15 cellular contexts compared by ENCODE assay signal in genomic region chr5:120405291-120405864, GRCh38. TPM values are rescaled to one million over a fixed set of nuclear protein-coding genes. Genes with fewer than 3 reads are reported as not detected.
DNase-seq lines count a peak whose midpoint lies in the region; ATAC-seq and TF ChIP-seq lines count a peak whose summit lies in the region.
"Had no signal": no experiment of that assay in that cellular context is flagged by ENCODE, and none has a peak within 500 bp of the region (broad histone marks: within the 10 kb centered on the region; RNA-seq: fewer than 3 reads in every experiment).

No MANE protein-coding gene starts in this region.

- TF ChIP-seq CTCF in A673 (conservative IDR thresholded peaks at IDR 0.05; ENCODE audit: low read depth, low read length) (no peak), HFF-Myc (IDR thresholded peaks at IDR 0.05; ENCODE audit: low read depth, low read length, missing control alignments) (no peak), RWPE1 (conservative IDR thresholded peaks at IDR 0.05; ENCODE audit: low read depth) (no peak), foreskin fibroblast (IDR thresholded peaks at IDR 0.05; ENCODE audit: low read depth, low read length) (no peak), WTC11 (IDR thresholded peaks at IDR 0.05) (no peak)

- peaks cover 43% of the 10 kb centered on the region for H3K9me3 Mint-ChIP-seq in WTC11

- H3K27ac ChIP-seq in A673 (ENCODE audit: low read depth, low read length, poor library complexity, severe bottlenecking) (peak overlapping the region; percentile 68), RWPE1 (no peak overlapping the region)
- H3K27ac ChIP-seq: BLaER1, coronary artery had no signal

- intact Hi-C loops in A673 (cut with micrococcal nuclease; ENCODE audit: unreplicated experiment), result no loop called here

- ATAC-seq in WTC11 (no peak), HG03196 (IDR thresholded peaks at IDR 0.05; ENCODE audit: unreplicated experiment) (no peak)
- ATAC-seq: activated CD8-positive, alpha-beta memory T cell treated with anti-CD3 and anti-CD28 coated beads, Interleukin-2, amount 10 ng/mL, durations not matched to agents 7 days and 5 days had no signal

- no peak overlapping the region for H3K27ac Mint-ChIP-seq in WTC11
- H3K27ac Mint-ChIP-seq: activated CD8-positive, alpha-beta memory T cell treated with anti-CD3 and anti-CD28 coated beads, Interleukin-2, amount 10 ng/mL, durations not matched to agents 7 days and 5 days; IgD-negative memory B cell had no signal

- H3K36me3 Mint-ChIP-seq in WTC11, result peaks cover 21% of the 10 kb centered on the region
- H3K36me3 Mint-ChIP-seq: activated CD8-positive, alpha-beta memory T cell treated with anti-CD3 and anti-CD28 coated beads, Interleukin-2, amount 10 ng/mL, durations not matched to agents 7 days and 5 days; IgD-negative memory B cell had no signal

- DNase-seq in A673 (ENCODE audit: low spot score) (peak; percentile 78), HFF-Myc (ENCODE audit: extremely low read depth, low read depth) (peak; percentile 58), RWPE1 (ENCODE audit: low spot score) (peak; percentile 55), foreskin fibroblast (peak; percentile 82 to 89), COLO668 (lab: John Stamatoyannopoulos, UW; ENCODE audit: unreplicated experiment) (no peak), WTC11 (ENCODE audit: low spot score) (no peak), NCI-H146 treated with DMSO at 0.1 percent for 48 hours (lab: John Stamatoyannopoulos, UW; ENCODE audit: unreplicated experiment) (no peak)
- DNase-seq: activated CD8-positive, alpha-beta memory T cell treated with anti-CD3 and anti-CD28 coated beads, Interleukin-2, amount 10 ng/mL, durations not matched to agents 7 days and 5 days; sigmoid colon; stimulated activated naive CD4-positive, alpha-beta T cell treated with Interleukin-2 at 50 U/mL for 16 hours had no signal

- no peaks in the 10 kb centered on the region for H3K27me3 ChIP-seq in A673 (replicated peaks; ENCODE audit: insufficient read depth, low read depth, low read length, poor library complexity)
- H3K27me3 ChIP-seq: BLaER1, sigmoid colon had no signal

- H3K36me3 ChIP-seq in A673 (ENCODE audit: insufficient read depth, low read length, poor library complexity, severe bottlenecking), result no peaks in the 10 kb centered on the region
- H3K36me3 ChIP-seq: BLaER1, sigmoid colon had no signal

- no peaks in the 10 kb centered on the region for H3K9me3 ChIP-seq in A673 (ENCODE audit: low read depth, low read length, poor library complexity, severe bottlenecking)
- H3K9me3 ChIP-seq: BLaER1 had no signal

- peaks cover 9% of the 10 kb centered on the region for H3K4me1 ChIP-seq in A673 (ENCODE audit: insufficient read depth, low read length, poor library complexity, severe bottlenecking)
- H3K4me1 ChIP-seq: BLaER1 had no signal

- BruUV-seq in A673 (replicated peaks; lab: Mats Ljungman, UMichigan), result no TSS peak

- H3K4me3 ChIP-seq in A673 (ENCODE audit: low read depth, low read length, poor library complexity, severe bottlenecking), result no peak overlapping the region
- no peak overlapping the region for H3K4me3 ChIP-seq in HFF-Myc (replicated peaks; ENCODE audit: low read depth, low read length)
- H3K4me3 ChIP-seq in foreskin fibroblast (ENCODE audit: low read depth in 1 of 2, low read length in 2 of 2), result no peak overlapping the region
- H3K4me3 ChIP-seq: BLaER1, coronary artery, sigmoid colon had no signal

- H3K27me3 Mint-ChIP-seq in WTC11 (ENCODE audit: low read depth), result no peaks in the 10 kb centered on the region
- H3K27me3 Mint-ChIP-seq: activated CD8-positive, alpha-beta memory T cell treated with anti-CD3 and anti-CD28 coated beads, Interleukin-2, amount 10 ng/mL, durations not matched to agents 7 days and 5 days; IgD-negative memory B cell had no signal

- peaks cover 7% of the 10 kb centered on the region; the same call in 1 of the 2 replicates for H3K4me1 Mint-ChIP-seq in WTC11
- H3K4me1 Mint-ChIP-seq: activated CD8-positive, alpha-beta memory T cell treated with anti-CD3 and anti-CD28 coated beads, Interleukin-2, amount 10 ng/mL, durations not matched to agents 7 days and 5 days; IgD-negative memory B cell had no signal

- H3K4me3 Mint-ChIP-seq in WTC11, result no peak overlapping the region
- H3K4me3 Mint-ChIP-seq: activated CD8-positive, alpha-beta memory T cell treated with anti-CD3 and anti-CD28 coated beads, Interleukin-2, amount 10 ng/mL, durations not matched to agents 7 days and 5 days; IgD-negative memory B cell had no signal

- CTCF ChIA-PET in A673 (lab: Charles Lee), result no interaction called here
- CTCF ChIA-PET in RWPE1 (lab: Yijun Ruan, JAX), result no interaction called here
- CTCF ChIA-PET in WTC11 (lab: Charles Lee), result interaction anchor here (0.6 kb wide), 1 partner anchor 86 kb away, joined by 3 read pairs; no protein-coding TSS in a partner anchor

- POLR2A ChIA-PET in A673 (lab: Charles Lee; ENCODE audit: low non-redundant PET), result no interaction called here
- POLR2A ChIA-PET in RWPE1 (lab: Yijun Ruan, JAX; ENCODE audit: low non-redundant PET), result no interaction called here
- POLR2A ChIA-PET in WTC11 (lab: Charles Lee), result interaction anchor here (0.5 kb wide), 1 partner anchor 208 kb away, joined by 3 read pairs; no protein-coding TSS in a partner anchor

TF ChIP-seq in WTC11, 78 proteins besides CTCF, POLR2A, EP300 and RAD21:
- no peak for TF ChIP-seq ZNF416 (CRISPR knock-in tag; IDR thresholded peaks at IDR 0.05)
- TF ChIP-seq, protein P1, sequence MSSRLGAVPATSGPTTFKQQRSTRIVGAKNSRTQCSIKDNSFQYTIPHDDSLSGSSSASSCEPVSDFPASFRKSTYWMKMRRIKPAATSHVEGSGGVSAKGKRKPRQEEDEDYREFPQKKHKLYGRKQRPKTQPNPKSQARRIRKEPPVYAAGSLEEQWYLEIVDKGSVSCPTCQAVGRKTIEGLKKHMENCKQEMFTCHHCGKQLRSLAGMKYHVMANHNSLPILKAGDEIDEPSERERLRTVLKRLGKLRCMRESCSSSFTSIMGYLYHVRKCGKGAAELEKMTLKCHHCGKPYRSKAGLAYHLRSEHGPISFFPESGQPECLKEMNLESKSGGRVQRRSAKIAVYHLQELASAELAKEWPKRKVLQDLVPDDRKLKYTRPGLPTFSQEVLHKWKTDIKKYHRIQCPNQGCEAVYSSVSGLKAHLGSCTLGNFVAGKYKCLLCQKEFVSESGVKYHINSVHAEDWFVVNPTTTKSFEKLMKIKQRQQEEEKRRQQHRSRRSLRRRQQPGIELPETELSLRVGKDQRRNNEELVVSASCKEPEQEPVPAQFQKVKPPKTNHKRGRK (CRISPR knock-in tag; IDR thresholded peaks at IDR 0.05; ENCODE audit: borderline replicate concordance), result no peak
- TF ChIP-seq, protein P2, sequence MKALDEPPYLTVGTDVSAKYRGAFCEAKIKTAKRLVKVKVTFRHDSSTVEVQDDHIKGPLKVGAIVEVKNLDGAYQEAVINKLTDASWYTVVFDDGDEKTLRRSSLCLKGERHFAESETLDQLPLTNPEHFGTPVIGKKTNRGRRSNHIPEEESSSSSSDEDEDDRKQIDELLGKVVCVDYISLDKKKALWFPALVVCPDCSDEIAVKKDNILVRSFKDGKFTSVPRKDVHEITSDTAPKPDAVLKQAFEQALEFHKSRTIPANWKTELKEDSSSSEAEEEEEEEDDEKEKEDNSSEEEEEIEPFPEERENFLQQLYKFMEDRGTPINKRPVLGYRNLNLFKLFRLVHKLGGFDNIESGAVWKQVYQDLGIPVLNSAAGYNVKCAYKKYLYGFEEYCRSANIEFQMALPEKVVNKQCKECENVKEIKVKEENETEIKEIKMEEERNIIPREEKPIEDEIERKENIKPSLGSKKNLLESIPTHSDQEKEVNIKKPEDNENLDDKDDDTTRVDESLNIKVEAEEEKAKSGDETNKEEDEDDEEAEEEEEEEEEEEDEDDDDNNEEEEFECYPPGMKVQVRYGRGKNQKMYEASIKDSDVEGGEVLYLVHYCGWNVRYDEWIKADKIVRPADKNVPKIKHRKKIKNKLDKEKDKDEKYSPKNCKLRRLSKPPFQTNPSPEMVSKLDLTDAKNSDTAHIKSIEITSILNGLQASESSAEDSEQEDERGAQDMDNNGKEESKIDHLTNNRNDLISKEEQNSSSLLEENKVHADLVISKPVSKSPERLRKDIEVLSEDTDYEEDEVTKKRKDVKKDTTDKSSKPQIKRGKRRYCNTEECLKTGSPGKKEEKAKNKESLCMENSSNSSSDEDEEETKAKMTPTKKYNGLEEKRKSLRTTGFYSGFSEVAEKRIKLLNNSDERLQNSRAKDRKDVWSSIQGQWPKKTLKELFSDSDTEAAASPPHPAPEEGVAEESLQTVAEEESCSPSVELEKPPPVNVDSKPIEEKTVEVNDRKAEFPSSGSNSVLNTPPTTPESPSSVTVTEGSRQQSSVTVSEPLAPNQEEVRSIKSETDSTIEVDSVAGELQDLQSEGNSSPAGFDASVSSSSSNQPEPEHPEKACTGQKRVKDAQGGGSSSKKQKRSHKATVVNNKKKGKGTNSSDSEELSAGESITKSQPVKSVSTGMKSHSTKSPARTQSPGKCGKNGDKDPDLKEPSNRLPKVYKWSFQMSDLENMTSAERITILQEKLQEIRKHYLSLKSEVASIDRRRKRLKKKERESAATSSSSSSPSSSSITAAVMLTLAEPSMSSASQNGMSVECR (CRISPR knock-in tag; IDR thresholded peaks at IDR 0.05; ENCODE audit: borderline replicate concordance), result no peak

RNA-seq across cellular contexts. Expression of gene PRR16, which starts 58.7 kb away (rescaled TPM):
- total RNA-seq in A673 (2021) (not detected in 2 replicates), WTC11 (2021) (0.23 to 0.53 TPM (median 0.42 TPM) in 3 replicates)
- total RNA-seq: activated CD8-positive, alpha-beta memory T cell treated with anti-CD3 and anti-CD28 coated beads, Interleukin-2, amount 10 ng/mL, durations not matched to agents 7 days and 5 days; OCI-LY7 had no signal

Comparison
In these comparisons a context has a peak if more than half of its experiments do, and no peak if none do; other contexts are left out.
1. DNase-seq: peak in A673 (single experiment), HFF-Myc (single experiment), RWPE1 (single experiment) and foreskin fibroblast (2 of 2); none in COLO668 (single experiment), WTC11 (single experiment) and NCI-H146 treated with DMSO at 0.1 percent for 48 hours (single experiment).